9 cellular contexts compared by ENCODE assay signal in genomic region chr2:217797661-217798069, GRCh38.
DNase-seq lines count a peak whose midpoint lies in the region; TF ChIP-seq lines count a peak whose summit lies in the region.
"Had no signal": no experiment of that assay in that cellular context is flagged by ENCODE, and none has a peak within 500 bp of the region (broad histone marks: within the 10 kb centered on the region; RNA-seq: fewer than 3 reads in every experiment).

No MANE protein-coding gene starts in this region.

- H3K9me3 ChIP-seq in neural progenitor cell (ENCODE audit: low read depth), result no peaks in the 10 kb centered on the region
- no peaks in the 10 kb centered on the region for H3K9me3 ChIP-seq in CD8-positive, alpha-beta memory T cell (ENCODE audit: low read length)

- TF ChIP-seq CTCF in neural progenitor cell (IDR thresholded peaks at IDR 0.05), result no peak

- H3K4me1 ChIP-seq in neural progenitor cell, result no peaks in the 10 kb centered on the region
- H3K4me1 ChIP-seq in CD8-positive, alpha-beta memory T cell (ENCODE audit: insufficient read depth, low read length), result no peaks in the 10 kb centered on the region

- no peak overlapping the region for H3K4me2 ChIP-seq in neural progenitor cell

- no peak overlapping the region for H3K27ac ChIP-seq in neural progenitor cell
- H3K27ac ChIP-seq in CD8-positive, alpha-beta memory T cell (ENCODE audit: low read depth, low read length), result no peak overlapping the region

- H3K4me3 Mint-ChIP-seq in neural progenitor cell, result no peak overlapping the region
- no peak overlapping the region for H3K4me3 Mint-ChIP-seq in CD8-positive, alpha-beta memory T cell

- no peak overlapping the region for H3K9ac ChIP-seq in neural progenitor cell

- H3K27ac Mint-ChIP-seq in neural progenitor cell, result peak overlapping the region; percentile 87
- no peak overlapping the region for H3K27ac Mint-ChIP-seq in CD8-positive, alpha-beta memory T cell

- no peak overlapping the region for H3K4me3 ChIP-seq in neural progenitor cell
- no peak overlapping the region for H3K4me3 ChIP-seq in CD8-positive, alpha-beta memory T cell (ENCODE audit: low read length)

- POLR2A ChIA-PET in CD8-positive, alpha-beta memory T cell (lab: Charles Lee), result no interaction called here

- H3K27me3 Mint-ChIP-seq in neural progenitor cell (ENCODE audit: insufficient read depth, low read depth), result peaks cover 5% of the 10 kb centered on the region
- H3K27me3 Mint-ChIP-seq in CD8-positive, alpha-beta memory T cell, result peaks cover 0 to 2% of the 10 kb centered on the region in 2 donors

- peaks cover 14% of the 10 kb centered on the region for H3K4me1 Mint-ChIP-seq in neural progenitor cell
- H3K4me1 Mint-ChIP-seq in CD8-positive, alpha-beta memory T cell, result no peaks in the 10 kb centered on the region

- H3F3A ChIP-seq in neural progenitor cell (ENCODE audit: low read depth), result no peaks in the 10 kb centered on the region

- H3K79me2 ChIP-seq in neural progenitor cell (ENCODE audit: low read depth), result no peaks in the 10 kb centered on the region

- H4K20me1 ChIP-seq in neural progenitor cell (ENCODE audit: low read depth), result peaks cover 4% of the 10 kb centered on the region

- CTCF ChIA-PET in CD8-positive, alpha-beta memory T cell (lab: Charles Lee), result interaction anchor here (1.7 to 5.4 kb wide), 2 partner anchors 8 to 12 kb away, joined by 9 to 26 read pairs; no protein-coding TSS in a partner anchor

- H2AFZ ChIP-seq in neural progenitor cell (replicated peaks), result no peak overlapping the region

- no peaks in the 10 kb centered on the region for H3K36me3 Mint-ChIP-seq in neural progenitor cell
- H3K36me3 Mint-ChIP-seq in CD8-positive, alpha-beta memory T cell, result no peaks in the 10 kb centered on the region

- H3K36me3 ChIP-seq in neural progenitor cell, result no peaks in the 10 kb centered on the region
- no peaks in the 10 kb centered on the region for H3K36me3 ChIP-seq in CD8-positive, alpha-beta memory T cell (ENCODE audit: insufficient read depth, low read length)

- no peaks in the 10 kb centered on the region for H3K9me3 Mint-ChIP-seq in neural progenitor cell
- no peaks in the 10 kb centered on the region for H3K9me3 Mint-ChIP-seq in CD8-positive, alpha-beta memory T cell

- H3K27me3 ChIP-seq in neural progenitor cell, result peaks cover 10% of the 10 kb centered on the region
- H3K27me3 ChIP-seq in CD8-positive, alpha-beta memory T cell (ENCODE audit: insufficient read depth, low read length, poor library complexity, severe bottlenecking), result no peaks in the 10 kb centered on the region

- DNase-seq in COR-L47 (lab: John Stamatoyannopoulos, UW) (peak; percentile 54), NCI-H1436 (lab: John Stamatoyannopoulos, UW) (peak; percentile 59), cerebellar cortex (ENCODE audit: low spot score) (peak; percentile 16), neural progenitor cell (ENCODE audit: low spot score) (no peak), germinal center (ENCODE audit: low spot score) (no peak), dedifferentiated amniotic fluid mesenchymal stem cell (ENCODE audit: extremely low spot score) (no peak), occipital lobe (lab: John Stamatoyannopoulos, UW) (no peak)
- no peak for DNase-seq in CD8-positive, alpha-beta memory T cell
- DNase-seq: DND-41 had no signal

Comparison
In these comparisons a context has a peak if more than half of its experiments do, and no peak if none do; other contexts are left out.
1. DNase-seq: peak in COR-L47 (single experiment), NCI-H1436 (single experiment) and cerebellar cortex (single experiment); none in neural progenitor cell (single experiment), germinal center (single experiment), dedifferentiated amniotic fluid mesenchymal stem cell (single experiment), CD8-positive, alpha-beta memory T cell (0 of 5) and occipital lobe (single experiment).